ENCODE assay signal across 1 cellular context in genomic region chr12:124509676-124510300, GRCh38.
TF ChIP-seq lines count a peak whose summit lies in the region.

No MANE protein-coding gene starts in this region.

TF ChIP-seq in HepG2, 621 proteins besides CTCF, POLR2A, EP300 and RAD21 (continued from another document and continues in another):
- TF ChIP-seq TRIM22 (IDR thresholded peaks at IDR 0.05) (no peak), ZBTB44 (CRISPR knock-in tag; IDR thresholded peaks at IDR 0.05) (no peak), TRIM24 (CRISPR knock-in tag; IDR thresholded peaks at IDR 0.05) (no peak), ZKSCAN8 (CRISPR knock-in tag; IDR thresholded peaks at IDR 0.05; ENCODE audit: borderline replicate concordance) (peak; percentile 56; the same call in 1 of the 2 replicates), ZNF652 (CRISPR knock-in tag; IDR thresholded peaks at IDR 0.05; ENCODE audit: borderline replicate concordance, low read depth) (no peak), ZNF275 (CRISPR knock-in tag; IDR thresholded peaks at IDR 0.05; ENCODE audit: borderline replicate concordance) (no peak), ZNF678 (CRISPR knock-in tag; IDR thresholded peaks at IDR 0.05) (no peak), AGO2 (optimal IDR thresholded peaks at IDR 0.05; ENCODE audit: low read depth, low read length) (no peak), ZNF230 (CRISPR knock-in tag; IDR thresholded peaks at IDR 0.05) (no peak), ZBED4 (CRISPR knock-in tag; IDR thresholded peaks at IDR 0.05; ENCODE audit: borderline replicate concordance) (no peak), ZNF256 (CRISPR knock-in tag; conservative IDR thresholded peaks at IDR 0.05) (no peak), ZNF224 (CRISPR knock-in tag; IDR thresholded peaks at IDR 0.05) (no peak), ELF1 (CRISPR knock-in tag; IDR thresholded peaks at IDR 0.05) (no peak), MNT (IDR thresholded peaks at IDR 0.05) (no peak), POLR2G (IDR thresholded peaks at IDR 0.05; ENCODE audit: low read depth, low read length) (peak; percentile 5; the same call in 1 of the 2 replicates), SP4 (CRISPR knock-in tag; IDR thresholded peaks at IDR 0.05) (0 out of 2 replicates have a peak, but pooled peaks have one; percentile 32), NR1H2 (CRISPR knock-in tag; IDR thresholded peaks at IDR 0.05; ENCODE audit: borderline replicate concordance, low read depth) (no peak), ZMYM4 (CRISPR knock-in tag; IDR thresholded peaks at IDR 0.05) (0 out of 2 replicates have a peak, but pooled peaks have one; percentile 29), DNMT3B (CRISPR knock-in tag; conservative IDR thresholded peaks at IDR 0.05) (no peak), ZNF761 (CRISPR knock-in tag; conservative IDR thresholded peaks at IDR 0.05) (no peak), ELF4 (CRISPR knock-in tag; IDR thresholded peaks at IDR 0.05; ENCODE audit: borderline replicate concordance) (no peak), ZNF136 (CRISPR knock-in tag; IDR thresholded peaks at IDR 0.05; ENCODE audit: low read depth) (no peak), ZNF776 (CRISPR knock-in tag; IDR thresholded peaks at IDR 0.05) (no peak), PHB2 (IDR thresholded peaks at IDR 0.05; ENCODE audit: partially characterized antibody) (no peak), SETDB1 (CRISPR knock-in tag; IDR thresholded peaks at IDR 0.05; ENCODE audit: borderline replicate concordance) (no peak), ZNF83 (CRISPR knock-in tag; IDR thresholded peaks at IDR 0.05; ENCODE audit: borderline replicate concordance) (0 out of 2 replicates have a peak, but pooled peaks have one; percentile 54), FOXP1 (IDR thresholded peaks at IDR 0.05) (no peak), FOXP1 (CRISPR knock-in tag; IDR thresholded peaks at IDR 0.05) (no peak), TBP (CRISPR knock-in tag; IDR thresholded peaks at IDR 0.05) (no peak), TOE1 (CRISPR knock-in tag; IDR thresholded peaks at IDR 0.05) (no peak), ZNF607 (CRISPR knock-in tag; IDR thresholded peaks at IDR 0.05; ENCODE audit: borderline replicate concordance) (no peak), REXO4 (CRISPR knock-in tag; IDR thresholded peaks at IDR 0.05; ENCODE audit: borderline replicate concordance) (no peak), POLR2AphosphoS2 (IDR thresholded peaks at IDR 0.05; ENCODE audit: low read depth, low read length) (no peak), FOXC1 (CRISPR knock-in tag; IDR thresholded peaks at IDR 0.05; ENCODE audit: borderline replicate concordance) (no peak), RARA (CRISPR knock-in tag; IDR thresholded peaks at IDR 0.05) (no peak), KDM5B (CRISPR knock-in tag; IDR thresholded peaks at IDR 0.05; ENCODE audit: borderline replicate concordance) (no peak), GZF1 (CRISPR knock-in tag; IDR thresholded peaks at IDR 0.05) (no peak), ZNF629 (CRISPR knock-in tag; conservative IDR thresholded peaks at IDR 0.05) (no peak)
- TF ChIP-seq, protein P1, sequence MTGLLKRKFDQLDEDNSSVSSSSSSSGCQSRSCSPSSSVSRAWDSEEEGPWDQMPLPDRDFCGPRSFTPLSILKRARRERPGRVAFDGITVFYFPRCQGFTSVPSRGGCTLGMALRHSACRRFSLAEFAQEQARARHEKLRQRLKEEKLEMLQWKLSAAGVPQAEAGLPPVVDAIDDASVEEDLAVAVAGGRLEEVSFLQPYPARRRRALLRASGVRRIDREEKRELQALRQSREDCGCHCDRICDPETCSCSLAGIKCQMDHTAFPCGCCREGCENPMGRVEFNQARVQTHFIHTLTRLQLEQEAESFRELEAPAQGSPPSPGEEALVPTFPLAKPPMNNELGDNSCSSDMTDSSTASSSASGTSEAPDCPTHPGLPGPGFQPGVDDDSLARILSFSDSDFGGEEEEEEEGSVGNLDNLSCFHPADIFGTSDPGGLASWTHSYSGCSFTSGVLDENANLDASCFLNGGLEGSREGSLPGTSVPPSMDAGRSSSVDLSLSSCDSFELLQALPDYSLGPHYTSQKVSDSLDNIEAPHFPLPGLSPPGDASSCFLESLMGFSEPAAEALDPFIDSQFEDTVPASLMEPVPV (CRISPR knock-in tag; IDR thresholded peaks at IDR 0.05), result peak; percentile 48; the same call in 1 of the 2 replicates
- TF ChIP-seq, protein P2, sequence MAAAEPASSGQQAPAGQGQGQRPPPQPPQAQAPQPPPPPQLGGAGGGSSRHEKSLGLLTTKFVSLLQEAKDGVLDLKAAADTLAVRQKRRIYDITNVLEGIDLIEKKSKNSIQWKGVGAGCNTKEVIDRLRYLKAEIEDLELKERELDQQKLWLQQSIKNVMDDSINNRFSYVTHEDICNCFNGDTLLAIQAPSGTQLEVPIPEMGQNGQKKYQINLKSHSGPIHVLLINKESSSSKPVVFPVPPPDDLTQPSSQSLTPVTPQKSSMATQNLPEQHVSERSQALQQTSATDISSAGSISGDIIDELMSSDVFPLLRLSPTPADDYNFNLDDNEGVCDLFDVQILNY (CRISPR knock-in tag; conservative IDR thresholded peaks at IDR 0.05), result no peak
- TF ChIP-seq, protein P3, sequence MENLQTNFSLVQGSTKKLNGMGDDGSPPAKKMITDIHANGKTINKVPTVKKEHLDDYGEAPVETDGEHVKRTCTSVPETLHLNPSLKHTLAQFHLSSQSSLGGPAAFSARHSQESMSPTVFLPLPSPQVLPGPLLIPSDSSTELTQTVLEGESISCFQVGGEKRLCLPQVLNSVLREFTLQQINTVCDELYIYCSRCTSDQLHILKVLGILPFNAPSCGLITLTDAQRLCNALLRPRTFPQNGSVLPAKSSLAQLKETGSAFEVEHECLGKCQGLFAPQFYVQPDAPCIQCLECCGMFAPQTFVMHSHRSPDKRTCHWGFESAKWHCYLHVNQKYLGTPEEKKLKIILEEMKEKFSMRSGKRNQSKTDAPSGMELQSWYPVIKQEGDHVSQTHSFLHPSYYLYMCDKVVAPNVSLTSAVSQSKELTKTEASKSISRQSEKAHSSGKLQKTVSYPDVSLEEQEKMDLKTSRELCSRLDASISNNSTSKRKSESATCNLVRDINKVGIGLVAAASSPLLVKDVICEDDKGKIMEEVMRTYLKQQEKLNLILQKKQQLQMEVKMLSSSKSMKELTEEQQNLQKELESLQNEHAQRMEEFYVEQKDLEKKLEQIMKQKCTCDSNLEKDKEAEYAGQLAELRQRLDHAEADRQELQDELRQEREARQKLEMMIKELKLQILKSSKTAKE (CRISPR knock-in tag; IDR thresholded peaks at IDR 0.05; ENCODE audit: borderline replicate concordance), result no peak; the same call in 1 of the 2 replicates
- TF ChIP-seq, protein P4, sequence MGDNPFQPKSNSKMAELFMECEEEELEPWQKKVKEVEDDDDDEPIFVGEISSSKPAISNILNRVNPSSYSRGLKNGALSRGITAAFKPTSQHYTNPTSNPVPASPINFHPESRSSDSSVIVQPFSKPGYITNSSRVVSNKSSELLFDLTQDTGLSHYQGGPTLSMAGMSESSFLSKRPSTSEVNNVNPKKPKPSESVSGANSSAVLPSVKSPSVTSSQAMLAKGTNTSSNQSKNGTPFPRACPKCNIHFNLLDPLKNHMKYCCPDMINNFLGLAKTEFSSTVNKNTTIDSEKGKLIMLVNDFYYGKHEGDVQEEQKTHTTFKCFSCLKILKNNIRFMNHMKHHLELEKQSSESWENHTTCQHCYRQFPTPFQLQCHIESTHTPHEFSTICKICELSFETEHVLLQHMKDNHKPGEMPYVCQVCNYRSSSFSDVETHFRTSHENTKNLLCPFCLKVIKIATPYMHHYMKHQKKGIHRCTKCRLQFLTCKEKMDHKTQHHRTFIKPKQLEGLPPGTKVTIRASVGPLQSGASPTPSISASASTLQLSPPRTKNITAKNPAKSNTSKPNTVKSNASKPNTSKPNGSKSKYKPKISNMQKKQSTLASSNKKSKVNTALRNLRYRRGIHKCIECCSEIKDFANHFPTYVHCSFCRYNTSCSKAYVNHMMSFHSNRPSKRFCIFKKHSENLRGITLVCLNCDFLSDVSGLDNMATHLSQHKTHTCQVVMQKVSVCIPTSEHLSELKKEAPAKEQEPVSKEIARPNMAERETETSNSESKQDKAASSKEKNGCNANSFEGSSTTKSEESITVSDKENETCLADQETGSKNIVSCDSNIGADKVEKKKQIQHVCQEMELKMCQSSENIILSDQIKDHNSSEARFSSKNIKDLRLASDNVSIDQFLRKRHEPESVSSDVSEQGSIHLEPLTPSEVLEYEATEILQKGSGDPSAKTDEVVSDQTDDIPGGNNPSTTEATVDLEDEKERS (CRISPR knock-in tag; IDR thresholded peaks at IDR 0.05), result 0 out of 2 replicates have a peak, but pooled peaks have one; percentile 30
- TF ChIP-seq, protein P5, sequence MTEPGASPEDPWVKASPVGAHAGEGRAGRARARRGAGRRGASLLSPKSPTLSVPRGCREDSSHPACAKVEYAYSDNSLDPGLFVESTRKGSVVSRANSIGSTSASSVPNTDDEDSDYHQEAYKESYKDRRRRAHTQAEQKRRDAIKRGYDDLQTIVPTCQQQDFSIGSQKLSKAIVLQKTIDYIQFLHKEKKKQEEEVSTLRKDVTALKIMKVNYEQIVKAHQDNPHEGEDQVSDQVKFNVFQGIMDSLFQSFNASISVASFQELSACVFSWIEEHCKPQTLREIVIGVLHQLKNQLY (CRISPR knock-in tag; IDR thresholded peaks at IDR 0.05), result no peak
